In the genomic region with DNA sequence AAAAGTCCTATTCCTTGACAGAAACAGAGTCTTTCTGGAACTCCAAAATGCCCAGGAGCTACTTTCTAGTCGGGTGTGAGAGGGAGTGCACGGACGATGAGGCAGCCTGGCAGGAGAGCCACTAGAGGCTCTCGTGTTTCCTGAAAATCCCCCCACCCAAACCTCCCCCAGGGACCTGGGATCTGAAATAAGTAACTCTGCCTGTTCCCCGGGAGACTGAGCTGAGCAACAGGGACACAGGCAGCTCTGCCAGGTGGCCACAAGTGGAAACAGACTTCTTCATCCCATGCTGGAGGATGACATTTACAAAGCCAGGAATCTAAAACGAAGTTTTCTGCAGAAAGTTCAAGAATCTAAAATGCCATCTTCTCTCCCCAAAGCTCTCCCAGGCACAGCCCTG, we compare ENCODE assay signal across 8 cellular contexts.
A peak's percentile ranks its signal among the peaks of the same experiment; 100 is the strongest.
DNase-seq lines count a peak whose midpoint lies in the region; ATAC-seq and TF ChIP-seq lines count a peak whose summit lies in the region.

No MANE protein-coding gene starts in this region.

- peaks cover 6% of the 10 kb centered on the region for H3K36me3 ChIP-seq in endodermal cell (ENCODE audit: control insufficient read depth, insufficient read depth, low read length)

- H3K9me3 ChIP-seq in endodermal cell (ENCODE audit: control insufficient read depth, low read length), result no peaks in the 10 kb centered on the region

- no peaks in the 10 kb centered on the region for H3K27me3 Mint-ChIP-seq in endodermal cell (ENCODE audit: insufficient read depth)
- H3K27me3 Mint-ChIP-seq in osteocyte (ENCODE audit: unreplicated experiment), result no peaks in the 10 kb centered on the region

- H3K27ac Mint-ChIP-seq in endodermal cell (no peak overlapping the region), osteocyte (ENCODE audit: unreplicated experiment) (peak overlapping the region; percentile 95)

- no peaks in the 10 kb centered on the region for H3K27me3 ChIP-seq in endodermal cell (ENCODE audit: control insufficient read depth, insufficient read depth, low read length, poor library complexity, severe bottlenecking)

- peak; percentile 12 for DNase-seq in ELR (ENCODE audit: low read depth)
- DNase-seq in NCI-H82 treated with DMSO at 0.1 percent for 48 hours (lab: John Stamatoyannopoulos, UW; ENCODE audit: unreplicated experiment), result peak; percentile 39
- DNase-seq in endodermal cell, result no peak
- DNase-seq in osteocyte (ENCODE audit: extremely low spot score, unreplicated experiment), result no peak
- no peak for DNase-seq in KG1 (lab: John Stamatoyannopoulos, UW)
- no peak for DNase-seq in COLO668 (lab: John Stamatoyannopoulos, UW; ENCODE audit: unreplicated experiment)

- no peak overlapping the region for H3K9ac ChIP-seq in endodermal cell (ENCODE audit: extremely low read depth, low read length, poor library complexity, severe bottlenecking)

- H3K4me1 ChIP-seq in endodermal cell (ENCODE audit: control insufficient read depth, insufficient read depth, low read length), result peaks cover 3% of the 10 kb centered on the region

- H3K4me1 Mint-ChIP-seq in endodermal cell (peaks cover 32% of the 10 kb centered on the region), osteocyte (ENCODE audit: unreplicated experiment) (peaks cover 68% of the 10 kb centered on the region)

- H3K4me3 Mint-ChIP-seq in endodermal cell, result no peak overlapping the region
- H3K4me3 Mint-ChIP-seq in osteocyte (ENCODE audit: unreplicated experiment), result peak overlapping the region; percentile 29

- TF ChIP-seq CTCF in endodermal cell (conservative IDR thresholded peaks at IDR 0.05) (peak; percentile 17), osteocyte (IDR thresholded peaks at IDR 0.05) (no peak)

- ATAC-seq in HG02759 (IDR thresholded peaks at IDR 0.05; ENCODE audit: unreplicated experiment) (no peak), HG03097 (IDR thresholded peaks at IDR 0.05; ENCODE audit: low FRiP score, unreplicated experiment) (no peak)

- H3K4me3 ChIP-seq in endodermal cell (ENCODE audit: low read length), result no peak overlapping the region

- H3K36me3 Mint-ChIP-seq in endodermal cell (ENCODE audit: low read depth), result no peaks in the 10 kb centered on the region
- H3K36me3 Mint-ChIP-seq in osteocyte (ENCODE audit: unreplicated experiment), result no peaks in the 10 kb centered on the region

- 50 to 53% methylated on average over 2 to 6 of the region's 6 CpGs for WGBS in endodermal cell (ENCODE audit: insufficient coverage in 1 of 2, insufficient read length in 1 of 2), 2 experiments

- H3K27ac ChIP-seq in endodermal cell (ENCODE audit: low read depth, low read length), result no peak overlapping the region

- H3K9me3 Mint-ChIP-seq in endodermal cell (no peaks in the 10 kb centered on the region), osteocyte (ENCODE audit: unreplicated experiment) (no peaks in the 10 kb centered on the region)

Comparison
In these comparisons a context has a peak if more than half of its experiments do, and no peak if none do; other contexts are left out.
1. DNase-seq: peak in ELR (single experiment) and NCI-H82 treated with DMSO at 0.1 percent for 48 hours (single experiment); none in endodermal cell (single experiment), osteocyte (single experiment), KG1 (single experiment) and COLO668 (single experiment).